ENCODE assay signal across 11 cellular contexts in genomic region chr5:157745041-157745456, GRCh38. TPM values are rescaled to one million over a fixed set of nuclear protein-coding genes. Genes with fewer than 3 reads are reported as not detected.
A peak's percentile ranks its signal among the peaks of the same experiment; 100 is the strongest.
DNase-seq lines count a peak whose midpoint lies in the region; ATAC-seq, FAIRE-seq and TF ChIP-seq lines count a peak whose summit lies in the region.
"Had no signal": no experiment of that assay in that cellular context is flagged by ENCODE, and none has a peak within 500 bp of the region (broad histone marks: within the 10 kb centered on the region; RNA-seq: fewer than 3 reads in every experiment).

No MANE protein-coding gene starts in this region.

- no peak for TF ChIP-seq CTCF in keratinocyte (optimal IDR thresholded peaks at IDR 0.05 in 1 of 3, IDR thresholded peaks at IDR 0.05 in 1 of 3, conservative IDR thresholded peaks at IDR 0.05 in 1 of 3; ENCODE audit: extremely low read depth in 1 of 3, insufficient read depth in 2 of 3, low read length in 3 of 3)
- no peak for TF ChIP-seq CTCF in thoracic aorta (IDR thresholded peaks at IDR 0.05)

- no peak overlapping the region for H3K27ac Mint-ChIP-seq in activated CD4-positive, alpha-beta memory T cell treated with anti-CD3 and anti-CD28 coated beads for 36 hours

- no peaks in the 10 kb centered on the region for H4K20me1 ChIP-seq in keratinocyte (ENCODE audit: control insufficient read depth, extremely low read depth, insufficient read depth, low read length)

- DNase-seq in activated T-cell treated with anti-CD3 and anti-CD28 coated beads, Interleukin-2, amount 50 U/mL, for 4 hours: no peak
- no peak for DNase-seq in activated T-cell treated with anti-CD3 and anti-CD28 coated beads, Interleukin-2, amount 50 U/mL, for 1 hour
- no peak for DNase-seq in activated CD4-positive, alpha-beta memory T cell treated with anti-CD3 and anti-CD28 coated beads for 36 hours
- DNase-seq in keratinocyte (ENCODE audit: low read depth, low spot score): no peak
- DNase-seq in thoracic aorta (ENCODE audit: low spot score): no peak
- no peak for DNase-seq in putamen (ENCODE audit: low spot score)
- no peak for DNase-seq in activated gamma-delta T cell treated with Interleukin-2 at 50 U/mL for 16 hours
- DNase-seq in NCI-H146 (lab: John Stamatoyannopoulos, UW): no peak
- DNase-seq: pancreas, T-helper 9 cell, transverse colon had no signal

- no peak for ATAC-seq in activated T-cell treated with anti-CD3 and anti-CD28 coated beads, Interleukin-2, amount 50 U/mL, for 4 hours
- ATAC-seq in thoracic aorta (ENCODE audit: insufficient number of reproducible peaks, low FRiP score, low read depth): no peak

- peak overlapping the region; percentile 95 for H3K4me3 Mint-ChIP-seq in activated T-cell treated with anti-CD3 and anti-CD28 coated beads, Interleukin-2, amount 50 U/mL, for 4 hours
- peak overlapping the region; percentile 87 for H3K4me3 Mint-ChIP-seq in activated CD4-positive, alpha-beta memory T cell treated with anti-CD3 and anti-CD28 coated beads for 36 hours

- peaks cover 37% of the 10 kb centered on the region for H3K4me1 Mint-ChIP-seq in activated T-cell treated with anti-CD3 and anti-CD28 coated beads, Interleukin-2, amount 50 U/mL, for 4 hours (ENCODE audit: low read depth)
- peaks cover 60% of the 10 kb centered on the region for H3K4me1 Mint-ChIP-seq in activated CD4-positive, alpha-beta memory T cell treated with anti-CD3 and anti-CD28 coated beads for 36 hours (ENCODE audit: low read depth)

- dilution Hi-C loops in keratinocyte (cut with MboI; ENCODE audit: extremely low pct_ligation_motif_present, low sequenced_read_pairs): no loop called here

- no peaks in the 10 kb centered on the region for H3K9me1 ChIP-seq in keratinocyte (ENCODE audit: control insufficient read depth, extremely low read depth, insufficient read depth, low read length)

- H3K27me3 Mint-ChIP-seq in activated T-cell treated with anti-CD3 and anti-CD28 coated beads, Interleukin-2, amount 50 U/mL, for 4 hours (ENCODE audit: low read depth): no peaks in the 10 kb centered on the region
- H3K27me3 Mint-ChIP-seq in activated CD4-positive, alpha-beta memory T cell treated with anti-CD3 and anti-CD28 coated beads for 36 hours: no peaks in the 10 kb centered on the region

- intact Hi-C loops in activated CD4-positive, alpha-beta memory T cell treated with anti-CD3 and anti-CD28 coated beads for 36 hours (cut with micrococcal nuclease): no loop called here

- H3K27me3 ChIP-seq in keratinocyte (ENCODE audit: control insufficient read depth, extremely low read depth, insufficient read depth, low read length): no peaks in the 10 kb centered on the region
- no peaks in the 10 kb centered on the region for H3K27me3 ChIP-seq in thoracic aorta (replicated peaks; ENCODE audit: insufficient read depth)
- H3K27me3 ChIP-seq: pancreas, transverse colon had no signal

- FAIRE-seq in keratinocyte (lab: Jason Lieb, UNC): no peak
- FAIRE-seq: pancreas had no signal

- peaks cover 6% of the 10 kb centered on the region for H3K79me2 ChIP-seq in keratinocyte (ENCODE audit: control insufficient read depth, insufficient read depth, low read length)

- no peaks in the 10 kb centered on the region for H3K9me3 Mint-ChIP-seq in activated T-cell treated with anti-CD3 and anti-CD28 coated beads, Interleukin-2, amount 50 U/mL, for 4 hours
- H3K9me3 Mint-ChIP-seq in activated CD4-positive, alpha-beta memory T cell treated with anti-CD3 and anti-CD28 coated beads for 36 hours: no peaks in the 10 kb centered on the region

- no peak overlapping the region for H3K27ac ChIP-seq in keratinocyte (ENCODE audit: control insufficient read depth, insufficient read depth, low read length)
- H3K27ac ChIP-seq in thoracic aorta: no peak overlapping the region
- H3K27ac ChIP-seq: pancreas had no signal

- POLR2A ChIA-PET in activated CD4-positive, alpha-beta memory T cell treated with anti-CD3 and anti-CD28 coated beads for 36 hours (lab: Charles Lee): interaction anchor here (1.4 to 1.5 kb wide), 2 partner anchors 14 to 149 kb away, joined by 3 to 5 read pairs; partner anchors contain the start of gene THG1L

- H3K36me3 ChIP-seq in keratinocyte (ENCODE audit: control insufficient read depth in 2 of 2, extremely low read depth in 1 of 2, insufficient read depth in 2 of 2, low read length in 2 of 2) (no peaks in the 10 kb centered on the region), thoracic aorta (no peaks in the 10 kb centered on the region)
- H3K36me3 ChIP-seq: pancreas, transverse colon had no signal

- no peaks in the 10 kb centered on the region for H3K9me3 ChIP-seq in keratinocyte (ENCODE audit: control insufficient read depth, low read depth, low read length)
- H3K9me3 ChIP-seq in thoracic aorta: no peaks in the 10 kb centered on the region
- H3K9me3 ChIP-seq: pancreas, transverse colon had no signal

- CTCF ChIA-PET in activated CD4-positive, alpha-beta memory T cell treated with anti-CD3 and anti-CD28 coated beads for 36 hours (lab: Charles Lee): interaction anchor here (1.0 to 5.5 kb wide), 4 partner anchors 9 to 313 kb away, joined by 3 to 19 read pairs (median 3); no protein-coding TSS in a partner anchor

- peak overlapping the region; percentile 87 for H3K4me2 ChIP-seq in keratinocyte (ENCODE audit: control insufficient read depth, extremely low read depth, insufficient read depth, low read depth, low read length)

- H3K4me3 ChIP-seq in keratinocyte (ENCODE audit: control insufficient read depth in 2 of 3, extremely low read depth in 1 of 3, insufficient read depth in 2 of 3, low read depth in 1 of 3, low read length in 3 of 3) (peak overlapping the region in 2 of 3 experiments; percentile 75 to 79), thoracic aorta (peak overlapping the region; percentile 89)

- H3K4me1 ChIP-seq in keratinocyte (ENCODE audit: control insufficient read depth, extremely low read depth, insufficient read depth, low read length): peaks cover 11% of the 10 kb centered on the region
- H3K4me1 ChIP-seq in thoracic aorta (ENCODE audit: control insufficient read depth in 1 of 2, low read depth in 2 of 2): peaks cover 7 to 28% of the 10 kb centered on the region in 2 donors

- H3K9ac ChIP-seq in keratinocyte (ENCODE audit: control insufficient read depth, extremely low read depth, insufficient read depth, low read length): no peak overlapping the region

- H3K36me3 Mint-ChIP-seq in activated T-cell treated with anti-CD3 and anti-CD28 coated beads, Interleukin-2, amount 50 U/mL, for 4 hours (ENCODE audit: insufficient read depth): peaks cover 2% of the 10 kb centered on the region
- H3K36me3 Mint-ChIP-seq in activated CD4-positive, alpha-beta memory T cell treated with anti-CD3 and anti-CD28 coated beads for 36 hours: peaks cover 5% of the 10 kb centered on the region

- no peak overlapping the region for H2AFZ ChIP-seq in keratinocyte (ENCODE audit: control insufficient read depth, low read length)

RNA-seq across cellular contexts. Expression of gene LSM11, which starts 1.5 kb away (rescaled TPM):
- total RNA-seq in activated T-cell treated with anti-CD3 and anti-CD28 coated beads, Interleukin-2, amount 50 U/mL, for 4 hours: 1 to 10 TPM; 4.9 to 5.9 (median 5.5) TPM
- 1 to 10 TPM; 7.4 to 8.0 TPM for total RNA-seq in activated CD4-positive, alpha-beta memory T cell treated with anti-CD3 and anti-CD28 coated beads for 36 hours
- polyA plus RNA-seq in keratinocyte: 2.1 to 2.7 TPM (median 2.3 TPM) in 3 replicates
- 0.40 TPM for polyA plus RNA-seq in keratinocyte (2011; ENCODE audit: low read depth)
- 1.0 and 1.7 TPM in 2 replicates for polyA plus RNA-seq in keratinocyte (2011; cell fraction: cytosol; rRNA removed)
- polyA plus RNA-seq in keratinocyte (2011; cell fraction: nucleus; rRNA removed): 3.2 and 4.3 TPM in 2 replicates
- polyA plus RNA-seq in keratinocyte (2012; ENCODE audit: low replicate concordance): 1.7 and 1.8 TPM in 2 replicates
- 0.98 to 4.5 TPM (median 1.9 TPM) in 3 replicates for polyA minus RNA-seq in keratinocyte
- 1.9 TPM for polyA minus RNA-seq in keratinocyte (2011; cell fraction: cytosol; rRNA and poly(A)+ RNA removed)
- polyA minus RNA-seq in keratinocyte (2011; cell fraction: nucleus; rRNA and poly(A)+ RNA removed): 1.9 and 3.1 TPM in 2 replicates
- total RNA-seq in thoracic aorta: 1 to 10 TPM; 5.3 to 6.8 TPM

RNA-seq across cellular contexts. Expression of gene THG1L, which starts 13.8 kb away (rescaled TPM):
- 10 to 100 TPM; 28.3 to 34.3 (median 31.5) TPM for total RNA-seq in activated T-cell treated with anti-CD3 and anti-CD28 coated beads, Interleukin-2, amount 50 U/mL, for 4 hours
- 10 to 100 TPM; 28.6 to 33.5 TPM for total RNA-seq in activated CD4-positive, alpha-beta memory T cell treated with anti-CD3 and anti-CD28 coated beads for 36 hours
- 15.9 to 23.4 TPM (median 18.4 TPM) in 3 replicates for polyA plus RNA-seq in keratinocyte
- 26.0 TPM for polyA plus RNA-seq in keratinocyte (2011; ENCODE audit: low read depth)
- polyA plus RNA-seq in keratinocyte (2011; cell fraction: cytosol; rRNA removed): 16.7 and 20.3 TPM in 2 replicates
- 14.7 and 15.4 TPM in 2 replicates for polyA plus RNA-seq in keratinocyte (2011; cell fraction: nucleus; rRNA removed)
- 14.9 and 19.2 TPM in 2 replicates for polyA plus RNA-seq in keratinocyte (2012; ENCODE audit: low replicate concordance)
- polyA minus RNA-seq in keratinocyte: 11.2 to 27.0 TPM (median 13.5 TPM) in 3 replicates
- polyA minus RNA-seq in keratinocyte (2011; cell fraction: cytosol; rRNA and poly(A)+ RNA removed): 18.8 TPM
- polyA minus RNA-seq in keratinocyte (2011; cell fraction: nucleus; rRNA and poly(A)+ RNA removed): 6.0 and 8.8 TPM in 2 replicates
- 1 to 10 TPM; 7.5 to 9.5 TPM for total RNA-seq in thoracic aorta
